ENCODE assay signal across 8 cellular contexts in genomic region chr13:97257800-97258799, GRCh38. TPM values are rescaled to one million over a fixed set of nuclear protein-coding genes. Genes with fewer than 3 reads are reported as not detected.
A peak's percentile ranks its signal among the peaks of the same experiment; 100 is the strongest.
DNase-seq lines count a peak whose midpoint lies in the region; ATAC-seq and TF ChIP-seq lines count a peak whose summit lies in the region.

No MANE protein-coding gene starts in this region.

- peaks cover 4% of the 10 kb centered on the region for H3K9me3 Mint-ChIP-seq in activated naive CD8-positive, alpha-beta T cell treated with anti-CD3 and anti-CD28 coated beads for 36 hours

- peak; percentile 65 for ATAC-seq in GM21447 (IDR thresholded peaks at IDR 0.05; ENCODE audit: unreplicated experiment)
- ATAC-seq in HG03565 (IDR thresholded peaks at IDR 0.05; ENCODE audit: unreplicated experiment), result peak; percentile 70

- H3K36me3 Mint-ChIP-seq in activated naive CD8-positive, alpha-beta T cell treated with anti-CD3 and anti-CD28 coated beads for 36 hours, result peaks cover 46% of the 10 kb centered on the region

- TF ChIP-seq CTCF in left ventricle myocardium inferior (IDR thresholded peaks at IDR 0.05; ENCODE audit: borderline replicate concordance), result no peak

- no peaks in the 10 kb centered on the region for H3K27me3 ChIP-seq in left ventricle myocardium inferior (ENCODE audit: low read depth)

- no peaks in the 10 kb centered on the region for H3K27me3 Mint-ChIP-seq in activated naive CD8-positive, alpha-beta T cell treated with anti-CD3 and anti-CD28 coated beads for 36 hours

- H3K4me3 ChIP-seq in GM08714 (ENCODE audit: low read length), result peak overlapping the region; percentile 5; the same call in 1 of the 2 replicates
- H3K4me3 ChIP-seq in left ventricle myocardium inferior, result no peak overlapping the region

- no peaks in the 10 kb centered on the region for H3K36me3 ChIP-seq in left ventricle myocardium inferior

- peaks cover 74% of the 10 kb centered on the region for H3K4me1 Mint-ChIP-seq in activated naive CD8-positive, alpha-beta T cell treated with anti-CD3 and anti-CD28 coated beads for 36 hours

- H3K27ac ChIP-seq in left ventricle myocardium inferior (replicated peaks), result peak overlapping the region; percentile 84

- H3K4me1 ChIP-seq in left ventricle myocardium inferior, result peaks cover 98% of the 10 kb centered on the region

- H3K9me3 ChIP-seq in left ventricle myocardium inferior (replicated peaks), result no peaks in the 10 kb centered on the region

- intact Hi-C loops in left ventricle myocardium inferior (cut with micrococcal nuclease), result no loop called here

- DNase-seq in activated naive CD8-positive, alpha-beta T cell treated with anti-CD3 and anti-CD28 coated beads for 36 hours, result no peak
- peak; percentile 40 for DNase-seq in left ventricle myocardium inferior
- peak; percentile 42 for DNase-seq in stimulated activated CD8-positive, alpha-beta memory T cell treated with anti-CD3 and anti-CD28 coated beads, Interleukin-4, amount 100 ng/mL, for 48 hours
- no peak for DNase-seq in DMS114 treated with DMSO at 0.1 percent for 48 hours (lab: John Stamatoyannopoulos, UW; ENCODE audit: unreplicated experiment)
- DNase-seq in KG1 (lab: John Stamatoyannopoulos, UW), result no peak

- H3K4me3 Mint-ChIP-seq in activated naive CD8-positive, alpha-beta T cell treated with anti-CD3 and anti-CD28 coated beads for 36 hours, result no peak overlapping the region

- H3K27ac Mint-ChIP-seq in activated naive CD8-positive, alpha-beta T cell treated with anti-CD3 and anti-CD28 coated beads for 36 hours, result peak overlapping the region; percentile 81

RNA-seq across cellular contexts. Expression of gene MBNL2, which starts 36.0 kb away (rescaled TPM):
- 10 to 100 TPM; 12.5 to 13.6 TPM for total RNA-seq in activated naive CD8-positive, alpha-beta T cell treated with anti-CD3 and anti-CD28 coated beads for 36 hours
- total RNA-seq in left ventricle myocardium inferior, result 76.5 TPM

Comparison
In these comparisons a context has a peak if more than half of its experiments do, and no peak if none do; other contexts are left out.
1. DNase-seq: peak in left ventricle myocardium inferior (single experiment) and stimulated activated CD8-positive, alpha-beta memory T cell treated with anti-CD3 and anti-CD28 coated beads, Interleukin-4, amount 100 ng/mL, for 48 hours (single experiment); none in activated naive CD8-positive, alpha-beta T cell treated with anti-CD3 and anti-CD28 coated beads for 36 hours (single experiment), DMS114 treated with DMSO at 0.1 percent for 48 hours (single experiment) and KG1 (single experiment).